In the genomic region with DNA sequence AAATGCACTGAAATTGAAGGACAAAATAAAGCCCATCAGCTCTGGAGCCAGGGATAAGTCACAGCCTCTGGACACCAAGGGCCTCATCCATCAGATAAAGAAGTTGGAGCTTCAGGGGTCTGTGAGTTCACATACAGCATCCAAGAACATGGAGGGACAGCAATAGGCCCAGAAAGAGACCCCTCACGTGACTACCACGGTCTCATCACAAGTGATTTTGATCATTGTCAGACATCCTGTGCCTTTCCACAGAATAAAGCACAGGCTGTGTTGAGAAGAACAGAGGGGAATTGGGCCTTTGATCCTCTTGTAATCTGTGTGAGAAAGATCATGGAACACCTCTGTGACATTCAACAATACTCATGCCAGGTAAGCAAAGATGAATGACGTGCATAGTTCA, we compare ENCODE assay signal across 10 cellular contexts.
"Had no signal": no experiment of that assay in that cellular context is flagged by ENCODE, and none has a peak within 500 bp of the region (broad histone marks: within the 10 kb centered on the region; RNA-seq: fewer than 3 reads in every experiment).

No MANE protein-coding gene starts in this region.

- H3K9ac ChIP-seq: GM23248 had no signal

- H3K27ac ChIP-seq: GM23248 had no signal

- DNase-seq: GM23248, H7, H9, HCEC 1CT, HFFc6 had no signal

- H3K27ac Mint-ChIP-seq: GM23338, H9, HFFc6 had no signal

- H3K4me1 ChIP-seq: HAP-1 had no signal

- H3K4me2 ChIP-seq: GM23338 had no signal

- H3K9me3 Mint-ChIP-seq: GM23338, H9, HFFc6 had no signal

- H3K4me3 Mint-ChIP-seq: GM23338, H9, HFFc6 had no signal

- FAIRE-seq: H1, H54 had no signal

- H2AFZ ChIP-seq: GM23248, GM23338 had no signal

- H3K9me3 ChIP-seq: HAP-1 had no signal

- ATAC-seq: GM23338, HCT116 had no signal

- H3K4me3 ChIP-seq: GM23248, GM23338, HAP-1 had no signal

- H3K36me3 ChIP-seq: HAP-1 had no signal

- H3K4me1 Mint-ChIP-seq: GM23338, H9 had no signal
